ENCODE assay signal across 11 cellular contexts in genomic region chr13:45194081-45194939, GRCh38. TPM values are rescaled to one million over a fixed set of nuclear protein-coding genes. Genes with fewer than 3 reads are reported as not detected.
A peak's percentile ranks its signal among the peaks of the same experiment; 100 is the strongest.
DNase-seq lines count a peak whose midpoint lies in the region; ATAC-seq and TF ChIP-seq lines count a peak whose summit lies in the region.
"Had no signal": no experiment of that assay in that cellular context is flagged by ENCODE, and none has a peak within 500 bp of the region (broad histone marks: within the 10 kb centered on the region; RNA-seq: fewer than 3 reads in every experiment).

No MANE protein-coding gene starts in this region.

- no peak for TF ChIP-seq POLR2A in lower leg skin (IDR thresholded peaks at IDR 0.05)

- intact Hi-C loops in lower leg skin (cut with DNase I; ENCODE audit: low total_unique reads): no loop called here

- no peaks in the 10 kb centered on the region for H3K9me3 ChIP-seq in BE2C

- ATAC-seq in SK-N-SH treated with all-trans-retinoic acid at 6 μM for 48 hours: peak; percentile 74
- no peak for ATAC-seq in GM18520 (IDR thresholded peaks at IDR 0.05; ENCODE audit: unreplicated experiment)

- 67 to 68% methylated on average over 15 of the region's 15 CpGs for WGBS in lower leg skin, 2 donors

- H3K36me3 ChIP-seq in BE2C: no peaks in the 10 kb centered on the region

- DNase-seq in BE2C (no peak), fibroblast of peridontal ligament (ENCODE audit: extremely low read depth) (peak; percentile 86), middle frontal gyrus (ENCODE audit: extremely low spot score, low spot score) (peak; percentile 72), lower leg skin (ENCODE audit: low spot score in 2 of 2) (no peak)
- DNase-seq in central memory CD4-positive, alpha-beta T cell: no peak
- no peak for DNase-seq in stimulated activated CD4-positive, alpha-beta T cell treated with anti-CD3 and anti-CD28 coated beads, Interleukin-2, amount 100 ng/mL, for 48 hours
- DNase-seq: activated CD4-positive, alpha-beta T cell treated with anti-CD3 and anti-CD28 coated beads, Interleukin-2, amount 50 U/mL, for 4 hours; CD8-positive, alpha-beta memory T cell; NCI-H510A treated with DMSO at 0.1 percent for 48 hours had no signal

- peaks cover 5% of the 10 kb centered on the region; the same call in 1 of the 2 replicates for H3K4me1 ChIP-seq in BE2C

- H3K4me3 ChIP-seq in BE2C (ENCODE audit: low read depth, low read length): no peak overlapping the region
- H3K4me3 ChIP-seq in lower leg skin (ENCODE audit: low read depth, poor library complexity, severe bottlenecking): no peak overlapping the region

- TF ChIP-seq CTCF in BE2C (IDR thresholded peaks at IDR 0.05; ENCODE audit: low read depth, low read length) (peak; percentile 41), lower leg skin (IDR thresholded peaks at IDR 0.05) (no peak)

- H3K27me3 ChIP-seq in BE2C: no peaks in the 10 kb centered on the region

TF ChIP-seq in SK-N-SH treated with all-trans-retinoic acid at 6 μM for 48 hours, 23 proteins besides CTCF, POLR2A, EP300 and RAD21:
- no peak for TF ChIP-seq ZNF70 (CRISPR knock-in tag; IDR thresholded peaks at IDR 0.05)
- TF ChIP-seq TSHZ2 (CRISPR knock-in tag; IDR thresholded peaks at IDR 0.05): no peak
- TF ChIP-seq, protein P1, sequence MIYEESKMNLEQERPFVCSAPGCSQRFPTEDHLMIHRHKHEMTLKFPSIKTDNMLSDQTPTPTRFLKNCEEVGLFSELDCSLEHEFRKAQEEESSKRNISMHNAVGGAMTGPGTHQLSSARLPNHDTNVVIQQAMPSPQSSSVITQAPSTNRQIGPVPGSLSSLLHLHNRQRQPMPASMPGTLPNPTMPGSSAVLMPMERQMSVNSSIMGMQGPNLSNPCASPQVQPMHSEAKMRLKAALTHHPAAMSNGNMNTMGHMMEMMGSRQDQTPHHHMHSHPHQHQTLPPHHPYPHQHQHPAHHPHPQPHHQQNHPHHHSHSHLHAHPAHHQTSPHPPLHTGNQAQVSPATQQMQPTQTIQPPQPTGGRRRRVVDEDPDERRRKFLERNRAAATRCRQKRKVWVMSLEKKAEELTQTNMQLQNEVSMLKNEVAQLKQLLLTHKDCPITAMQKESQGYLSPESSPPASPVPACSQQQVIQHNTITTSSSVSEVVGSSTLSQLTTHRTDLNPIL (CRISPR knock-in tag; IDR thresholded peaks at IDR 0.05; ENCODE audit: low read depth): no peak
- TF ChIP-seq, protein P2, sequence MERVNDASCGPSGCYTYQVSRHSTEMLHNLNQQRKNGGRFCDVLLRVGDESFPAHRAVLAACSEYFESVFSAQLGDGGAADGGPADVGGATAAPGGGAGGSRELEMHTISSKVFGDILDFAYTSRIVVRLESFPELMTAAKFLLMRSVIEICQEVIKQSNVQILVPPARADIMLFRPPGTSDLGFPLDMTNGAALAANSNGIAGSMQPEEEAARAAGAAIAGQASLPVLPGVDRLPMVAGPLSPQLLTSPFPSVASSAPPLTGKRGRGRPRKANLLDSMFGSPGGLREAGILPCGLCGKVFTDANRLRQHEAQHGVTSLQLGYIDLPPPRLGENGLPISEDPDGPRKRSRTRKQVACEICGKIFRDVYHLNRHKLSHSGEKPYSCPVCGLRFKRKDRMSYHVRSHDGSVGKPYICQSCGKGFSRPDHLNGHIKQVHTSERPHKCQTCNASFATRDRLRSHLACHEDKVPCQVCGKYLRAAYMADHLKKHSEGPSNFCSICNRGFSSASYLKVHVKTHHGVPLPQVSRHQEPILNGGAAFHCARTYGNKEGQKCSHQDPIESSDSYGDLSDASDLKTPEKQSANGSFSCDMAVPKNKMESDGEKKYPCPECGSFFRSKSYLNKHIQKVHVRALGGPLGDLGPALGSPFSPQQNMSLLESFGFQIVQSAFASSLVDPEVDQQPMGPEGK (CRISPR knock-in tag; IDR thresholded peaks at IDR 0.05; ENCODE audit: borderline replicate concordance): no peak
- no peak for TF ChIP-seq OSR1 (CRISPR knock-in tag; IDR thresholded peaks at IDR 0.05)
- no peak for TF ChIP-seq ZNF8 (CRISPR knock-in tag; IDR thresholded peaks at IDR 0.05)
- TF ChIP-seq, protein P3, sequence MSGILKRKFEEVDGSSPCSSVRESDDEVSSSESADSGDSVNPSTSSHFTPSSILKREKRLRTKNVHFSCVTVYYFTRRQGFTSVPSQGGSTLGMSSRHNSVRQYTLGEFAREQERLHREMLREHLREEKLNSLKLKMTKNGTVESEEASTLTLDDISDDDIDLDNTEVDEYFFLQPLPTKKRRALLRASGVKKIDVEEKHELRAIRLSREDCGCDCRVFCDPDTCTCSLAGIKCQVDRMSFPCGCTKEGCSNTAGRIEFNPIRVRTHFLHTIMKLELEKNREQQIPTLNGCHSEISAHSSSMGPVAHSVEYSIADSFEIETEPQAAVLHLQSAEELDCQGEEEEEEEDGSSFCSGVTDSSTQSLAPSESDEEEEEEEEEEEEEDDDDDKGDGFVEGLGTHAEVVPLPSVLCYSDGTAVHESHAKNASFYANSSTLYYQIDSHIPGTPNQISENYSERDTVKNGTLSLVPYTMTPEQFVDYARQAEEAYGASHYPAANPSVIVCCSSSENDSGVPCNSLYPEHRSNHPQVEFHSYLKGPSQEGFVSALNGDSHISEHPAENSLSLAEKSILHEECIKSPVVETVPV (CRISPR knock-in tag; IDR thresholded peaks at IDR 0.05): no peak
- TF ChIP-seq, protein P4, sequence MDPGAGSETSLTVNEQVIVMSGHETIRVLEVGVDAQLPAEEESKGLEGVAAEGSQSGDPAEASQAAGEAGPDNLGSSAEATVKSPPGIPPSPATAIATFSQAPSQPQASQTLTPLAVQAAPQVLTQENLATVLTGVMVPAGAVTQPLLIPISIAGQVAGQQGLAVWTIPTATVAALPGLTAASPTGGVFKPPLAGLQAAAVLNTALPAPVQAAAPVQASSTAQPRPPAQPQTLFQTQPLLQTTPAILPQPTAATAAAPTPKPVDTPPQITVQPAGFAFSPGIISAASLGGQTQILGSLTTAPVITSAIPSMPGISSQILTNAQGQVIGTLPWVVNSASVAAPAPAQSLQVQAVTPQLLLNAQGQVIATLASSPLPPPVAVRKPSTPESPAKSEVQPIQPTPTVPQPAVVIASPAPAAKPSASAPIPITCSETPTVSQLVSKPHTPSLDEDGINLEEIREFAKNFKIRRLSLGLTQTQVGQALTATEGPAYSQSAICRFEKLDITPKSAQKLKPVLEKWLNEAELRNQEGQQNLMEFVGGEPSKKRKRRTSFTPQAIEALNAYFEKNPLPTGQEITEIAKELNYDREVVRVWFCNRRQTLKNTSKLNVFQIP (CRISPR knock-in tag; IDR thresholded peaks at IDR 0.05; ENCODE audit: borderline replicate concordance, low read depth): no peak

RNA-seq across cellular contexts. Expression of gene KCTD4, which starts 6.5 kb away (rescaled TPM):
- not detected for polyA plus RNA-seq in BE2C (2012; ENCODE audit: insufficient read depth, insufficient read length, low read depth)
- 1 to 10 TPM; 2.1 to 7.9 (median 4.8) TPM for total RNA-seq in lower leg skin
- total RNA-seq: CD8-positive, alpha-beta memory T cell had no signal
- polyA plus RNA-seq: CD8-positive, alpha-beta memory T cell had no signal

Comparison
In these comparisons a context has a peak if more than half of its experiments do, and no peak if none do; other contexts are left out.
1. DNase-seq: peak in fibroblast of peridontal ligament (single experiment) and middle frontal gyrus (single experiment); none in BE2C (single experiment), central memory CD4-positive, alpha-beta T cell (single experiment), lower leg skin (0 of 2) and stimulated activated CD4-positive, alpha-beta T cell treated with anti-CD3 and anti-CD28 coated beads, Interleukin-2, amount 100 ng/mL, for 48 hours (0 of 2).